8 cellular contexts compared by ENCODE assay signal in the genomic region with DNA sequence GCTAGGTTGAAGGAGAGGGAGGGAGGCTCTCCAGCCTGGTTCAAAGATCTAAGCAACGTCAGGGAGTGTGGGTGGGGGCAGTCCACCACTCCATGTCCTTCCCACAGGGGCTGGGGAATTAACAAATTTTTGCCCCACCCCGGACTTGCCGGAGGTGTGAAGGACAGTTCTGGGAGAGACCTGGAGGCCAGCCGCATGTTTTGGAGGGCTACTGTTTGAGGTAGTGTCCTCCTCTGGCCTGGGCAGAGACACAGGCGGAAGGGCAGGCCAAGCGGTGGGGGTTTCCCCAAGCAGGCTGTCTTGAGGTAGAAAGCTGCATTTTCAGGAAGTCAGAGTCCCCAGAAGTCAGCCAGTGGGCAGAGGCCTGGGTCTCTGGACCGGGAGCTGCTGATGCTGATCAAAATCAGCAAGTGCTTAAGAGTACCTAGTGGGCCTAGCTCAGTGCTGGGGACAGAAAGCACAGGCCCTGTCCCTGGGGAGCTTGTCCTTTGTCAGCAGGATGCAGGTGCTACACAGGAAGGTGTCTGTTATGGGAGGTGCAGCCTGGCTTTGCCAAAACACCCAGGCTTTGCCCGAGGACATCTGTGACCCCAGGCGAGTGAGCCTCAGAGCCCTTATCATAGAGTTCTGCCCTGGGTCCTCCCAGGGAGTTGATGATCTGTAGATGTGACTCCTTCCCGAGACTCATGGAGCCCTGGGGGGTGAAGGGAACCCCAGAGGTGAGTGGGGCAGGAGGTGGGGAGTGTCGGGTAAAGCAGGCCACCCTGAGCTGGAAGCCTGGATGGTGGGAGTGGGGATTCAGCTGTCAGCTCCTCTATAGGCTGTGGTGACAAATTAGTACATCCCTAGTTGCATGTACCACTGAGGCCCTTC.
DNase-seq lines count a peak whose midpoint lies in the region; ATAC-seq and TF ChIP-seq lines count a peak whose summit lies in the region.

No MANE protein-coding gene starts in this region.

- H3K27ac ChIP-seq in tibial artery = peak overlapping the region; percentile 63 to 64

- no peaks in the 10 kb centered on the region for H3K9me3 ChIP-seq in tibial artery

- ATAC-seq in GM19455 (IDR thresholded peaks at IDR 0.05; ENCODE audit: unreplicated experiment) (peak; percentile 43), HG03558 (IDR thresholded peaks at IDR 0.05; ENCODE audit: extremely low read depth, unreplicated experiment) (peak; percentile 27)

- H3K27me3 ChIP-seq in tibial artery = no peaks in the 10 kb centered on the region

- DNase-seq in GM10266 (ENCODE audit: extremely low spot score) = peak; percentile 64
- DNase-seq in central memory CD4-positive, alpha-beta T cell = peak; percentile 25
- DNase-seq in tibial artery = no peak
- no peak for DNase-seq in AG08396 (ENCODE audit: low spot score)
- DNase-seq in OCI-M1 (lab: John Stamatoyannopoulos, UW) = no peak
- DNase-seq in NCI-H345 treated with DMSO at 0.1 percent for 48 hours (lab: John Stamatoyannopoulos, UW; ENCODE audit: unreplicated experiment) = no peak

- H3K4me1 ChIP-seq in tibial artery = peaks cover 5 to 57% (median 51%) of the 10 kb centered on the region in 4 donors

- TF ChIP-seq CTCF in GM10266 (IDR thresholded peaks at IDR 0.05; ENCODE audit: control insufficient read depth, insufficient read depth, low read depth, missing control alignments) = no peak
- TF ChIP-seq CTCF in tibial artery (IDR thresholded peaks at IDR 0.05) = no peak

- peaks cover 37 to 88% (median 65%) of the 10 kb centered on the region in 3 donors for H3K36me3 ChIP-seq in tibial artery

- intact Hi-C loops in tibial artery (cut with DNase I; ENCODE audit: low total_unique reads) = no loop called here

- no peak overlapping the region for H3K4me3 ChIP-seq in tibial artery

Comparison
In these comparisons a context has a peak if more than half of its experiments do, and no peak if none do; other contexts are left out.
1. DNase-seq: peak in GM10266 (single experiment) and central memory CD4-positive, alpha-beta T cell (single experiment); none in tibial artery (0 of 2), AG08396 (single experiment), OCI-M1 (single experiment) and NCI-H345 treated with DMSO at 0.1 percent for 48 hours (single experiment).